In the genomic region with DNA sequence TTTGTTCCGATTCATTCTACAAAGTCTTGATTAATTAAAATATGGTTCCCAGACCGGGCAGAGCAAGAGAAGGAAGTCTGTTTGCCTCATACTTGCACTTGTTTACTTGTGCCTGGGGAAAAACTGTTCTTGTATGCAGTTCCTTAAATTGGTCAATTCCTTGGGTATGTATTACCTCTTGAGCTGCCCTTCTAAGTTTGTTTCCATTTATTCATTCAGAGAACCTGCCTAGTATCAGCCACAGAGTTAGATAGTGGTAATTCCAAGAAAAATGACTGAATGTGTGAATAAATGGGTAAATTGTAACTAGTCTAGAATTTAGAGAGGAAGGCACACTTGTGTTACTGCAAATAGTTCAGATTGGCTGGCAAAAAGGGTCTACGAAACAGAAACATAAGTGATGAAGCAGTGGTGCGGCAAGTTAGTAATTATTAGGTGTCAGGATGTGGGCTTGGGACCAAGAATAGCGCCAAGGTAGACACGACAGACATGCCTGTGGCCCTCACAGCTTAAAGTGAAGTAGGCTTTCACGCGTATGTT, we compare ENCODE assay signal across 8 cellular contexts. TPM values are rescaled to one million over a fixed set of nuclear protein-coding genes. Genes with fewer than 3 reads are reported as not detected.
DNase-seq lines count a peak whose midpoint lies in the region; ATAC-seq, FAIRE-seq and TF ChIP-seq lines count a peak whose summit lies in the region.

No MANE protein-coding gene starts in this region.

- no peak for FAIRE-seq in astrocyte (lab: Jason Lieb, UNC)

- H3K4me2 ChIP-seq in KMS-11 (peak overlapping the region; percentile 93), astrocyte (ENCODE audit: low read length) (peak overlapping the region; percentile 86)

- 56 to 58% methylated on average over 8 of the region's 8 CpGs for WGBS in upper lobe of left lung, 2 donors

- H3K36me3 ChIP-seq in KMS-11 (ENCODE audit: insufficient read depth) (no peaks in the 10 kb centered on the region), astrocyte (ENCODE audit: insufficient read depth, low read length) (no peaks in the 10 kb centered on the region), lower lobe of right lung (no peaks in the 10 kb centered on the region), upper lobe of left lung (no peaks in the 10 kb centered on the region)

- no peak for TF ChIP-seq CTCF in KMS-11 (conservative IDR thresholded peaks at IDR 0.05; ENCODE audit: low read depth, low read length)
- TF ChIP-seq CTCF in astrocyte (IDR thresholded peaks at IDR 0.05; ENCODE audit: insufficient read depth, low read depth, low read length) = no peak
- no peak for TF ChIP-seq CTCF in lower lobe of right lung (IDR thresholded peaks at IDR 0.05)
- no peak for TF ChIP-seq CTCF in upper lobe of left lung (IDR thresholded peaks at IDR 0.05)

- H3K4me1 ChIP-seq in KMS-11 (ENCODE audit: low read depth, poor library complexity, severe bottlenecking) = peaks cover 11% of the 10 kb centered on the region
- H3K4me1 ChIP-seq in astrocyte (ENCODE audit: insufficient read depth, low read length) = peaks cover 9% of the 10 kb centered on the region
- H3K4me1 ChIP-seq in lower lobe of right lung = peaks cover 8% of the 10 kb centered on the region
- peaks cover 0 to 19% (median 10%) of the 10 kb centered on the region in 4 donors for H3K4me1 ChIP-seq in upper lobe of left lung

- ATAC-seq in GM18505 (IDR thresholded peaks at IDR 0.05; ENCODE audit: unreplicated experiment) = peak; percentile 70
- peak; percentile 80 for ATAC-seq in GM21717 (IDR thresholded peaks at IDR 0.05; ENCODE audit: unreplicated experiment)
- peak; percentile 65 for ATAC-seq in lower lobe of right lung
- peak; percentile 59 to 60 for ATAC-seq in upper lobe of left lung (ENCODE audit: low FRiP score in 2 of 2)

- peak overlapping the region; percentile 86 for H3K4me3 Mint-ChIP-seq in astrocyte (ENCODE audit: unreplicated experiment)

- TF ChIP-seq POLR2A in GM18505 (IDR thresholded peaks at IDR 0.05; ENCODE audit: borderline replicate concordance, extremely low read depth, insufficient read depth, insufficient read length) = no peak
- TF ChIP-seq POLR2A in upper lobe of left lung (IDR thresholded peaks at IDR 0.05) = no peak

- H3K79me2 ChIP-seq in KMS-11 (ENCODE audit: insufficient read depth, low read depth) = no peaks in the 10 kb centered on the region
- H3K79me2 ChIP-seq in astrocyte (ENCODE audit: insufficient read depth, low read length) = no peaks in the 10 kb centered on the region

- no peaks in the 10 kb centered on the region for H3K9me3 ChIP-seq in astrocyte (ENCODE audit: insufficient read depth, low read depth, low read length)
- no peaks in the 10 kb centered on the region for H3K9me3 ChIP-seq in lower lobe of right lung
- H3K9me3 ChIP-seq in upper lobe of left lung = no peaks in the 10 kb centered on the region

- no peak overlapping the region for H3K27ac ChIP-seq in KMS-11
- H3K27ac ChIP-seq in astrocyte (ENCODE audit: low read depth, low read length) = no peak overlapping the region
- H3K27ac ChIP-seq in lower lobe of right lung = peak overlapping the region; percentile 86
- peak overlapping the region; percentile 73 to 79 (median 74) for H3K27ac ChIP-seq in upper lobe of left lung

- peaks cover 13% of the 10 kb centered on the region; the same call in 1 of the 2 replicates for H3K27me3 ChIP-seq in KMS-11 (ENCODE audit: insufficient read depth, low read depth)
- H3K27me3 ChIP-seq in astrocyte (ENCODE audit: insufficient read depth, low read length) = peaks cover 38% of the 10 kb centered on the region
- peaks cover 6% of the 10 kb centered on the region for H3K27me3 ChIP-seq in lower lobe of right lung (ENCODE audit: low read depth)
- peaks cover 0 to 8% (median 0%) of the 10 kb centered on the region in 4 donors for H3K27me3 ChIP-seq in upper lobe of left lung

- no peak for TF ChIP-seq EP300 in upper lobe of left lung (IDR thresholded peaks at IDR 0.05)

- peak overlapping the region; percentile 40 for H3K4me3 ChIP-seq in KMS-11 (IDR thresholded peaks at IDR 0.05; ENCODE audit: insufficient read depth, low read depth, low read length)
- peak overlapping the region; percentile 61 for H3K4me3 ChIP-seq in astrocyte (ENCODE audit: insufficient read depth, low read depth, low read length)
- H3K4me3 ChIP-seq in lower lobe of right lung = peak overlapping the region; percentile 76
- peak overlapping the region in 3 of 4 donors; percentile 59 to 74 (median 69) for H3K4me3 ChIP-seq in upper lobe of left lung

- peak overlapping the region; percentile 69; the same call in 1 of the 2 replicates for H3K9ac ChIP-seq in KMS-11
- no peak overlapping the region for H3K9ac ChIP-seq in astrocyte (ENCODE audit: low read length)

- H3K36me3 Mint-ChIP-seq in astrocyte (ENCODE audit: low read depth, unreplicated experiment) = no peaks in the 10 kb centered on the region

- peaks cover 34% of the 10 kb centered on the region for H3K27me3 Mint-ChIP-seq in astrocyte (ENCODE audit: low read depth, unreplicated experiment)

- no peaks in the 10 kb centered on the region for H3K9me3 Mint-ChIP-seq in astrocyte (ENCODE audit: unreplicated experiment)

- no peak overlapping the region for H3K27ac Mint-ChIP-seq in astrocyte (ENCODE audit: unreplicated experiment)

- H2AFZ ChIP-seq in KMS-11 (ENCODE audit: low read depth) = peak overlapping the region; percentile 94
- H2AFZ ChIP-seq in astrocyte (ENCODE audit: low read depth, low read length) = peak overlapping the region; percentile 83

- H4K20me1 ChIP-seq in KMS-11 (ENCODE audit: insufficient read depth) (no peaks in the 10 kb centered on the region), astrocyte (ENCODE audit: insufficient read depth, low read length) (no peaks in the 10 kb centered on the region)

- no peaks in the 10 kb centered on the region for H3K4me1 Mint-ChIP-seq in astrocyte (ENCODE audit: low read depth, unreplicated experiment)

- intact Hi-C loops in lower lobe of right lung (cut with DNase I) = no loop called here

- DNase-seq in astrocyte (ENCODE audit: low read depth) = no peak
- DNase-seq in lower lobe of right lung = no peak
- no peak for DNase-seq in upper lobe of left lung
- DNase-seq in NCI-H345 treated with DMSO at 0.1 percent for 48 hours (lab: John Stamatoyannopoulos, UW; ENCODE audit: unreplicated experiment) = no peak
- DNase-seq in NCI-H82 treated with DMSO at 0.1 percent for 48 hours (lab: John Stamatoyannopoulos, UW; ENCODE audit: unreplicated experiment) = no peak

RNA-seq across cellular contexts. Expression of a gene that starts 0.5 kb away (rescaled TPM):
- 0.05 TPM in 1 of 2 replicates, not detected in the other for total RNA-seq in astrocyte
- 1.3 TPM for total RNA-seq in lower lobe of right lung
- total RNA-seq in upper lobe of left lung = 1 to 10 TPM in 4 of 6 donors, under 1 TPM in 1, not detected in 1; 0.57 to 5.3 (median 1.8) TPM

RNA-seq across cellular contexts. Expression of a gene that starts 43.0 kb away (rescaled TPM):
- total RNA-seq in astrocyte = not detected in 2 replicates
- not detected for total RNA-seq in lower lobe of right lung
- total RNA-seq in upper lobe of left lung = not detected

RNA-seq across cellular contexts. Expression of a gene that starts 48.0 kb away (rescaled TPM):
- total RNA-seq in astrocyte (3.4 and 6.4 TPM in 2 replicates), lower lobe of right lung (1.0 TPM), upper lobe of left lung (1 to 10 TPM in 3 of 6 donors, under 1 TPM in 3; 0.46 to 8.4 (median 1.6) TPM)

Comparison
In these comparisons a context has a peak if more than half of its experiments do, and no peak if none do; other contexts are left out.
1. H3K27ac ChIP-seq: peak in lower lobe of right lung (single experiment) and upper lobe of left lung (4 of 4); none in KMS-11 (single experiment) and astrocyte (single experiment).
2. Peak in every context shown above with its lines, with median percentiles within 50 percentile points of each other: ATAC-seq and H3K4me3 ChIP-seq.